In genomic region chr14:60649815-60650381, GRCh38 we compare ENCODE assay signal across 8 cellular contexts. TPM values are rescaled to one million over a fixed set of nuclear protein-coding genes. Genes with fewer than 3 reads are reported as not detected.
DNase-seq lines count a peak whose midpoint lies in the region; ATAC-seq, FAIRE-seq and TF ChIP-seq lines count a peak whose summit lies in the region.

No MANE protein-coding gene starts in this region.

- no peak overlapping the region for H3K27ac ChIP-seq in AG04450 (ENCODE audit: low read depth, low read length)

- no peak for DNase-seq in AG04450 (ENCODE audit: low read depth, low spot score)
- peak; percentile 87 for DNase-seq in HTR-8/SVneo (ENCODE audit: insufficient read length, low spot score)
- no peak for DNase-seq in activated B cell treated with CpG ODN at 0.5 μM for 24 hours
- no peak for DNase-seq in kidney epithelial cell (ENCODE audit: low read depth)
- no peak for DNase-seq in medulla oblongata (ENCODE audit: extremely low spot score)
- DNase-seq in stimulated activated CD4-positive, alpha-beta T cell treated with anti-CD3 and anti-CD28 coated beads, Interleukin-2, amount 100 ng/mL, for 24 hours = no peak
- no peak for DNase-seq in LoVo (ENCODE audit: low spot score)
- DNase-seq in NCI-H226 = no peak

- peaks cover 16% of the 10 kb centered on the region for H3K9me3 Mint-ChIP-seq in activated B cell treated with CpG ODN at 0.5 μM for 24 hours

- H3K4me3 Mint-ChIP-seq in activated B cell treated with CpG ODN at 0.5 μM for 24 hours = peak overlapping the region; percentile 60

- H3K27me3 ChIP-seq in AG04450 (ENCODE audit: control insufficient read depth, insufficient read depth, low read length) = peaks cover 15% of the 10 kb centered on the region
- H3K27me3 ChIP-seq in kidney epithelial cell (ENCODE audit: control insufficient read depth, insufficient read depth, low read length) = peaks cover 58% of the 10 kb centered on the region

- H3K4me3 ChIP-seq in AG04450 (ENCODE audit: low read depth, low read length) = peak overlapping the region; percentile 88
- peak overlapping the region; percentile 56 for H3K4me3 ChIP-seq in kidney epithelial cell (ENCODE audit: low read depth, low read length)

- POLR2A ChIA-PET in AG04450 (lab: Yijun Ruan, JAX) = interaction anchor here (0.5 to 1.6 kb wide), 8 partner anchors 9 to 603 kb away, joined by 3 to 7 read pairs (median 4); partner anchors contain the start of genes SLC38A6 and TRMT5
- POLR2A ChIA-PET in activated B cell treated with CpG ODN at 0.5 μM for 24 hours (lab: Charles Lee) = no interaction called here

- ATAC-seq in activated B cell treated with CpG ODN at 0.5 μM for 24 hours (ENCODE audit: low read depth) = no peak

- intact Hi-C loops in activated B cell treated with CpG ODN at 0.5 μM for 24 hours (cut with micrococcal nuclease) = loop anchor here (2.0 to 10.0 kb wide), 4 partner anchors 135 to 1185 kb away; partner anchors contain the start of gene GPR135

- H3K27me3 Mint-ChIP-seq in activated B cell treated with CpG ODN at 0.5 μM for 24 hours = peaks cover 77% of the 10 kb centered on the region

- no peaks in the 10 kb centered on the region for H3K36me3 ChIP-seq in kidney epithelial cell (ENCODE audit: control insufficient read depth, insufficient read depth, low read length)

- FAIRE-seq in HTR-8/SVneo (lab: Jason Lieb, UNC) = no peak

- TF ChIP-seq CTCF in AG04450 (IDR thresholded peaks at IDR 0.05; ENCODE audit: low read depth, low read length) = no peak
- no peak for TF ChIP-seq CTCF in activated B cell treated with CpG ODN at 0.5 μM for 24 hours (IDR thresholded peaks at IDR 0.05)
- TF ChIP-seq CTCF in kidney epithelial cell (IDR thresholded peaks at IDR 0.05; ENCODE audit: insufficient read depth, low read length, poor library complexity, severe bottlenecking) = no peak

- H3K9me3 ChIP-seq in AG04450 (ENCODE audit: control insufficient read depth, insufficient read depth, low read length) = no peaks in the 10 kb centered on the region; the same call in 1 of the 2 replicates

- peaks cover 31% of the 10 kb centered on the region for H3K4me1 Mint-ChIP-seq in activated B cell treated with CpG ODN at 0.5 μM for 24 hours

- CTCF ChIA-PET in AG04450 (lab: Charles Lee) = interaction anchor here (0.9 to 1.4 kb wide), 3 partner anchors 376 to 619 kb away, joined by 3 to 5 read pairs (median 4); no protein-coding TSS in a partner anchor
- CTCF ChIA-PET in activated B cell treated with CpG ODN at 0.5 μM for 24 hours (lab: Charles Lee) = no interaction called here

- H3K36me3 Mint-ChIP-seq in activated B cell treated with CpG ODN at 0.5 μM for 24 hours (ENCODE audit: low read depth) = peaks cover 5% of the 10 kb centered on the region

- H3K27ac Mint-ChIP-seq in activated B cell treated with CpG ODN at 0.5 μM for 24 hours = no peak overlapping the region

RNA-seq across cellular contexts. Expression of gene SIX1, which starts 0.6 kb away (rescaled TPM):
- 25.6 and 26.9 TPM in 2 replicates for polyA plus RNA-seq in AG04450 (2011; rRNA removed)
- 19.9 and 23.8 TPM in 2 replicates for polyA minus RNA-seq in AG04450 (2011; rRNA and poly(A)+ RNA removed)
- not detected in 2 replicates for total RNA-seq in activated B cell treated with CpG ODN at 0.5 μM for 24 hours
- 2.9 and 3.3 TPM in 2 replicates for total RNA-seq in kidney epithelial cell
